In the genomic region with DNA sequence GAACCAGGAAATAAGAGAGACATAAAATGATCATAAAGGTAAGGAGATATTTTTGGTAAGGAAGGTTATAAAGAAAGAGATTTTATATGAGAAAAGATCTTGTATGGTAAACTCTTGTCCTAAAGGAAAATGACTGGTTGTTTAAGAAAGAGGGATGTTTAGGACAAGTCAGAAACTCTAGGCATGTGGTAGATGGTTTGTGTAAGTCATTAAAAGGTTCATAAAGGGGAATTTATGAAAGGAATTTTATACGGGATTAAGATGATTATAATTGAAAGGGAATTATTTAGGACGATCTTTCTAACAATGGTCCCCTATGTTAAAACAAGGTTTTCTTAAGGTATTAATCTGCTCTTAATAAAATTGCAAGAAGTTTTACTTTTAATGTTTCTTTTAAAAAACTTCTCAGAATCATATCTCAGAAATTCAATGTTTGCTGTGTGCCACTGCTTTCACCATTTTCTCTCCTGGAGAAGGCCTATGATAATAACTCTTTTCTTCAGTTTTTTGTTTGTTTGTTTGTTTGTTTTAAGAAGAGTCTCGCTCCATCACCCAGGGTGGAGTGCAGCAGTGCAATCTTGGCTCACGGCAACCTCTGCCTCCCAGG, we compare ENCODE assay signal across 1 cellular context.
TF ChIP-seq lines count a peak whose summit lies in the region.

No MANE protein-coding gene starts in this region.

TF ChIP-seq in HEK293, 187 proteins besides CTCF, POLR2A, EP300 and RAD21 (continued from another document):
- TF ChIP-seq, protein P1, sequence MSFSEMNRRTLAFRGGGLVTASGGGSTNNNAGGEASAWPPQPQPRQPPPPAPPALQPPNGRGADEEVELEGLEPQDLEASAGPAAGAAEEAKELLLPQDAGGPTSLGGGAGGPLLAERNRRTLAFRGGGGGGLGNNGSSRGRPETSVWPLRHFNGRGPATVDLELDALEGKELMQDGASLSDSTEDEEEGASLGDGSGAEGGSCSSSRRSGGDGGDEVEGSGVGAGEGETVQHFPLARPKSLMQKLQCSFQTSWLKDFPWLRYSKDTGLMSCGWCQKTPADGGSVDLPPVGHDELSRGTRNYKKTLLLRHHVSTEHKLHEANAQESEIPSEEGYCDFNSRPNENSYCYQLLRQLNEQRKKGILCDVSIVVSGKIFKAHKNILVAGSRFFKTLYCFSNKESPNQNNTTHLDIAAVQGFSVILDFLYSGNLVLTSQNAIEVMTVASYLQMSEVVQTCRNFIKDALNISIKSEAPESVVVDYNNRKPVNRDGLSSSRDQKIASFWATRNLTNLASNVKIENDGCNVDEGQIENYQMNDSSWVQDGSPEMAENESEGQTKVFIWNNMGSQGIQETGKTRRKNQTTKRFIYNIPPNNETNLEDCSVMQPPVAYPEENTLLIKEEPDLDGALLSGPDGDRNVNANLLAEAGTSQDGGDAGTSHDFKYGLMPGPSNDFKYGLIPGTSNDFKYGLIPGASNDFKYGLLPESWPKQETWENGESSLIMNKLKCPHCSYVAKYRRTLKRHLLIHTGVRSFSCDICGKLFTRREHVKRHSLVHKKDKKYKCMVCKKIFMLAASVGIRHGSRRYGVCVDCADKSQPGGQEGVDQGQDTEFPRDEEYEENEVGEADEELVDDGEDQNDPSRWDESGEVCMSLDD (tag by site-specific recombination; IDR thresholded peaks at IDR 0.05): no peak
- no peak for TF ChIP-seq BCL11B (tag by site-specific recombination; IDR thresholded peaks at IDR 0.05; ENCODE audit: low read depth)
- TF ChIP-seq BCL11A (tag by site-specific recombination; IDR thresholded peaks at IDR 0.05; ENCODE audit: low read depth): no peak
- peak; percentile 51; the same call in 1 of the 2 replicates for TF ChIP-seq MZF1 (tag by site-specific recombination; IDR thresholded peaks at IDR 0.05; ENCODE audit: borderline replicate concordance)
- TF ChIP-seq, protein P2, sequence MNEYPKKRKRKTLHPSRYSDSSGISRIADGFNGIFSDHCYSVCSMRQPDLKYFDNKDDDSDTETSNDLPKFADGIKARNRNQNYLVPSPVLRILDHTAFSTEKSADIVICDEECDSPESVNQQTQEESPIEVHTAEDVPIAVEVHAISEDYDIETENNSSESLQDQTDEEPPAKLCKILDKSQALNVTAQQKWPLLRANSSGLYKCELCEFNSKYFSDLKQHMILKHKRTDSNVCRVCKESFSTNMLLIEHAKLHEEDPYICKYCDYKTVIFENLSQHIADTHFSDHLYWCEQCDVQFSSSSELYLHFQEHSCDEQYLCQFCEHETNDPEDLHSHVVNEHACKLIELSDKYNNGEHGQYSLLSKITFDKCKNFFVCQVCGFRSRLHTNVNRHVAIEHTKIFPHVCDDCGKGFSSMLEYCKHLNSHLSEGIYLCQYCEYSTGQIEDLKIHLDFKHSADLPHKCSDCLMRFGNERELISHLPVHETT (tag by site-specific recombination; IDR thresholded peaks at IDR 0.05): no peak
- TF ChIP-seq ZBTB7A (tag by site-specific recombination; IDR thresholded peaks at IDR 0.05; ENCODE audit: low read depth): no peak
- TF ChIP-seq, protein P3, sequence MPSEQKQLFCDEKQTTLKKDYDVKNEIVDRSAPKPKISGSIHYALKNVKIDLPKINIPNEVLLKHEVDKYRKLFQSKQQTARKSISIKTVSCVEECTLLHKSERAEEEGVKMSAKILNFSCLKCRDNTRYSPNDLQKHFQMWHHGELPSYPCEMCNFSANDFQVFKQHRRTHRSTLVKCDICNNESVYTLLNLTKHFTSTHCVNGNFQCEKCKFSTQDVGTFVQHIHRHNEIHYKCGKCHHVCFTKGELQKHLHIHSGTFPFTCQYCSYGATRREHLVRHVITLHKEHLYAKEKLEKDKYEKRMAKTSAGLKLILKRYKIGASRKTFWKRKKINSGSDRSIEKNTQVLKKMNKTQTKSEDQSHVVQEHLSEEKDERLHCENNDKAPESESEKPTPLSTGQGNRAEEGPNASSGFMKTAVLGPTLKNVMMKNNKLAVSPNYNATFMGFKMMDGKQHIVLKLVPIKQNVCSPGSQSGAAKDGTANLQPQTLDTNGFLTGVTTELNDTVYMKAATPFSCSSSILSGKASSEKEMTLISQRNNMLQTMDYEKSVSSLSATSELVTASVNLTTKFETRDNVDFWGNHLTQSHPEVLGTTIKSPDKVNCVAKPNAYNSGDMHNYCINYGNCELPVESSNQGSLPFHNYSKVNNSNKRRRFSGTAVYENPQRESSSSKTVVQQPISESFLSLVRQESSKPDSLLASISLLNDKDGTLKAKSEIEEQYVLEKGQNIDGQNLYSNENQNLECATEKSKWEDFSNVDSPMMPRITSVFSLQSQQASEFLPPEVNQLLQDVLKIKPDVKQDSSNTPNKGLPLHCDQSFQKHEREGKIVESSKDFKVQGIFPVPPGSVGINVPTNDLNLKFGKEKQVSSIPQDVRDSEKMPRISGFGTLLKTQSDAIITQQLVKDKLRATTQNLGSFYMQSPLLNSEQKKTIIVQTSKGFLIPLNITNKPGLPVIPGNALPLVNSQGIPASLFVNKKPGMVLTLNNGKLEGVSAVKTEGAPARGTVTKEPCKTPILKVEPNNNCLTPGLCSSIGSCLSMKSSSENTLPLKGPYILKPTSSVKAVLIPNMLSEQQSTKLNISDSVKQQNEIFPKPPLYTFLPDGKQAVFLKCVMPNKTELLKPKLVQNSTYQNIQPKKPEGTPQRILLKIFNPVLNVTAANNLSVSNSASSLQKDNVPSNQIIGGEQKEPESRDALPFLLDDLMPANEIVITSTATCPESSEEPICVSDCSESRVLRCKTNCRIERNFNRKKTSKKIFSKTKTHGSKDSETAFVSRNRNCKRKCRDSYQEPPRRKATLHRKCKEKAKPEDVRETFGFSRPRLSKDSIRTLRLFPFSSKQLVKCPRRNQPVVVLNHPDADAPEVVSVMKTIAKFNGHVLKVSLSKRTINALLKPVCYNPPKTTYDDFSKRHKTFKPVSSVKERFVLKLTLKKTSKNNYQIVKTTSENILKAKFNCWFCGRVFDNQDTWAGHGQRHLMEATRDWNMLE (tag by site-specific recombination; conservative IDR thresholded peaks at IDR 0.05; ENCODE audit: low read depth): 0 out of 2 replicates have a peak, but pooled peaks have one; percentile 22
- no peak for TF ChIP-seq ZNF664 (tag by site-specific recombination; IDR thresholded peaks at IDR 0.05)
- no peak for TF ChIP-seq ZNF10 (tag by site-specific recombination; IDR thresholded peaks at IDR 0.05)
- no peak for TF ChIP-seq ZNF48 (tag by site-specific recombination; IDR thresholded peaks at IDR 0.05)
- no peak for TF ChIP-seq ZNF558 (tag by site-specific recombination; IDR thresholded peaks at IDR 0.05)
- TF ChIP-seq ZFP37 (tag by site-specific recombination; IDR thresholded peaks at IDR 0.05): no peak
- 0 out of 2 replicates have a peak, but pooled peaks have one; percentile 35 for TF ChIP-seq ZNF184 (tag by site-specific recombination; IDR thresholded peaks at IDR 0.05)
- no peak for TF ChIP-seq ZNF341 (tag by site-specific recombination; IDR thresholded peaks at IDR 0.05; ENCODE audit: low read depth)
- TF ChIP-seq ZNF121 (tag by site-specific recombination; IDR thresholded peaks at IDR 0.05): no peak
- TF ChIP-seq ZNF16 (tag by site-specific recombination; IDR thresholded peaks at IDR 0.05; ENCODE audit: low read depth): no peak
- TF ChIP-seq ZNF585B (tag by site-specific recombination; IDR thresholded peaks at IDR 0.05): no peak
- TF ChIP-seq ZEB2 (tag by site-specific recombination; IDR thresholded peaks at IDR 0.05): no peak
- no peak for TF ChIP-seq ZNF24 (tag by site-specific recombination; IDR thresholded peaks at IDR 0.05)
- no peak for TF ChIP-seq ZNF274 (IDR thresholded peaks at IDR 0.05; ENCODE audit: low read length)
- TF ChIP-seq ZNF274 (tag by site-specific recombination; IDR thresholded peaks at IDR 0.05; ENCODE audit: borderline replicate concordance): no peak
- no peak for TF ChIP-seq FEZF1 (tag by site-specific recombination; IDR thresholded peaks at IDR 0.05)
- TF ChIP-seq ZNF223 (tag by site-specific recombination; IDR thresholded peaks at IDR 0.05): no peak
